15 cellular contexts compared by ENCODE assay signal in the genomic region with DNA sequence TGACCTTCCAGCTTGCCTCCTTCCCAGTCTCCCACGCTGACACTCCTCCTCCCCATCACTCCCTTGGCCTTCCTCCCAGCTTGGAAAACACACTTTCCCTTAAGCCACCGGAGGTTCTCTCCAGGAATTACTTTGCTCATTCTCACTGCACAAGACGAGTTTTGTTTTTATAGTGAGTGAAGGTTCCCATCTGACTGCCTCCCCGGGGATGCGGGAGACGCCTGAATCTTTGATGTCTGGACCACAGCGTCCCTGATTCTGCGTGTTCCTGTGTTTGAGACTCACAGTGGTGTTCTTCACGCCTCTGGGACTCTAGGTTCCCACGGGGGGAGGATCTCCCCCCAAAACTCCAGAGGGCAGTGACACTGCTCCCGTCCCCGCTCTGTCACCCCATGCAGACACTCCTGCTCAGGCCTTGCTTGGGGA. TPM values are rescaled to one million over a fixed set of nuclear protein-coding genes. Genes with fewer than 3 reads are reported as not detected.
DNase-seq lines count a peak whose midpoint lies in the region; ATAC-seq and TF ChIP-seq lines count a peak whose summit lies in the region.
"Had no signal": no experiment of that assay in that cellular context is flagged by ENCODE, and none has a peak within 500 bp of the region (broad histone marks: within the 10 kb centered on the region; RNA-seq: fewer than 3 reads in every experiment).

No MANE protein-coding gene starts in this region.

- no peak for TF ChIP-seq POLR2A in gastroesophageal sphincter (IDR thresholded peaks at IDR 0.05)

- no peaks in the 10 kb centered on the region for H3K9me3 ChIP-seq in gastroesophageal sphincter
- no peaks in the 10 kb centered on the region for H3K9me3 ChIP-seq in mammary epithelial cell (replicated peaks; ENCODE audit: insufficient read depth, low read length)

- H3K4me1 ChIP-seq in gastroesophageal sphincter, result peaks cover 0 to 59% (median 6%) of the 10 kb centered on the region in 3 donors
- no peaks in the 10 kb centered on the region for H3K4me1 ChIP-seq in mammary epithelial cell (ENCODE audit: insufficient read depth, low read length)

- peak overlapping the region in 3 of 4 donors; percentile 44 to 76 (median 62) for H3K27ac ChIP-seq in gastroesophageal sphincter
- no peak overlapping the region for H3K27ac ChIP-seq in mammary epithelial cell (ENCODE audit: insufficient read depth, low read depth, low read length)
- H3K27ac ChIP-seq: cardiac muscle cell had no signal

- no peak overlapping the region for H3K4me3 Mint-ChIP-seq in stimulated activated naive CD8-positive, alpha-beta T cell treated with anti-CD3 and anti-CD28 coated beads, Interleukin-15, Interleukin-2, amounts not matched to agents 100 ng/mL and 50 ng/mL, for 24 hours
- no peak overlapping the region for H3K4me3 Mint-ChIP-seq in stimulated activated naive CD8-positive, alpha-beta T cell treated with anti-CD3 and anti-CD28 coated beads, Interleukin-15, amount 100 ng/mL, for 72 hours

- no peaks in the 10 kb centered on the region for H3K79me2 ChIP-seq in mammary epithelial cell (ENCODE audit: insufficient read depth, low read length)

- intact Hi-C loops in mammary epithelial cell (cut with micrococcal nuclease), result no loop called here

- no peak for ATAC-seq in stimulated activated naive CD8-positive, alpha-beta T cell treated with anti-CD3 and anti-CD28 coated beads, Interleukin-15, amount 100 ng/mL, for 72 hours
- ATAC-seq in gastroesophageal sphincter, result peak; percentile 33

- peak overlapping the region; percentile 61 for H3K27ac Mint-ChIP-seq in stimulated activated naive CD8-positive, alpha-beta T cell treated with anti-CD3 and anti-CD28 coated beads, Interleukin-15, Interleukin-2, amounts not matched to agents 100 ng/mL and 50 ng/mL, for 24 hours
- H3K27ac Mint-ChIP-seq in stimulated activated naive CD8-positive, alpha-beta T cell treated with anti-CD3 and anti-CD28 coated beads, Interleukin-15, amount 100 ng/mL, for 72 hours, result no peak overlapping the region

- H3K27me3 ChIP-seq in gastroesophageal sphincter (peaks cover 53% of the 10 kb centered on the region), mammary epithelial cell (ENCODE audit: insufficient read depth, low read length) (peaks cover 4% of the 10 kb centered on the region)
- H3K27me3 ChIP-seq: cardiac muscle cell had no signal

- TF ChIP-seq CTCF in gastroesophageal sphincter (IDR thresholded peaks at IDR 0.05) (no peak), mammary epithelial cell (conservative IDR thresholded peaks at IDR 0.05 in 1 of 2, IDR thresholded peaks at IDR 0.05 in 1 of 2; ENCODE audit: extremely low read depth in 1 of 2, insufficient read depth in 1 of 2, low read depth in 1 of 2, low read length in 2 of 2) (no peak)

- CTCF ChIA-PET in mammary epithelial cell (lab: Charles Lee; ENCODE audit: low non-redundant PET), result no interaction called here

- no TSS peak for BruUV-seq in mammary epithelial cell (replicated peaks; lab: Mats Ljungman, UMichigan)

- H3K36me3 ChIP-seq in gastroesophageal sphincter (no peaks in the 10 kb centered on the region), mammary epithelial cell (ENCODE audit: insufficient read depth, low read length) (no peaks in the 10 kb centered on the region)
- H3K36me3 ChIP-seq: cardiac muscle cell had no signal

- in situ Hi-C loops in mammary epithelial cell (cut with MboI; ENCODE audit: low sequenced_read_pairs in 2 of 2), result loop anchor here in 1 of 2 donors (10.0 kb wide), 1 partner anchor 59 kb away; no protein-coding TSS in a partner anchor

- H4K20me1 ChIP-seq in mammary epithelial cell (ENCODE audit: insufficient read depth, low read length), result no peaks in the 10 kb centered on the region

- peaks cover 53% of the 10 kb centered on the region for H3K4me1 Mint-ChIP-seq in stimulated activated naive CD8-positive, alpha-beta T cell treated with anti-CD3 and anti-CD28 coated beads, Interleukin-15, Interleukin-2, amounts not matched to agents 100 ng/mL and 50 ng/mL, for 24 hours (ENCODE audit: low read depth)
- peaks cover 57% of the 10 kb centered on the region for H3K4me1 Mint-ChIP-seq in stimulated activated naive CD8-positive, alpha-beta T cell treated with anti-CD3 and anti-CD28 coated beads, Interleukin-15, amount 100 ng/mL, for 72 hours

- no peaks in the 10 kb centered on the region for H3K36me3 Mint-ChIP-seq in stimulated activated naive CD8-positive, alpha-beta T cell treated with anti-CD3 and anti-CD28 coated beads, Interleukin-15, Interleukin-2, amounts not matched to agents 100 ng/mL and 50 ng/mL, for 24 hours (ENCODE audit: low read depth)

- no peak overlapping the region for H2AFZ ChIP-seq in mammary epithelial cell (ENCODE audit: low read depth, low read length)

- H3K9me3 Mint-ChIP-seq in stimulated activated naive CD8-positive, alpha-beta T cell treated with anti-CD3 and anti-CD28 coated beads, Interleukin-15, Interleukin-2, amounts not matched to agents 100 ng/mL and 50 ng/mL, for 24 hours, result no peaks in the 10 kb centered on the region
- H3K9me3 Mint-ChIP-seq in stimulated activated naive CD8-positive, alpha-beta T cell treated with anti-CD3 and anti-CD28 coated beads, Interleukin-15, amount 100 ng/mL, for 72 hours, result no peaks in the 10 kb centered on the region

- dilution Hi-C loops in mammary epithelial cell (cut with HindIII; ENCODE audit: low sequenced_read_pairs), result no loop called here

- no peak overlapping the region for H3K4me3 ChIP-seq in gastroesophageal sphincter
- no peak overlapping the region for H3K4me3 ChIP-seq in mammary epithelial cell (replicated peaks in 1 of 3; ENCODE audit: insufficient read depth in 1 of 3, low read depth in 2 of 3, low read length in 3 of 3)
- H3K4me3 ChIP-seq: cardiac muscle cell, lung, skin epidermis had no signal

- no peak for TF ChIP-seq EP300 in gastroesophageal sphincter (IDR thresholded peaks at IDR 0.05)

- H3K9ac ChIP-seq in mammary epithelial cell (ENCODE audit: insufficient read depth, low read length), result no peak overlapping the region

- WGBS in gastroesophageal sphincter (ENCODE audit: low coverage in 1 of 2), 2 donors, result 10 to 20% methylated on average over 1 to 3 of the region's 12 CpGs
- 5% methylated on average over 10 of the region's 12 CpGs for WGBS in mammary epithelial cell (ENCODE audit: low coverage, missing lambda C conversion rate)

- H3K27me3 Mint-ChIP-seq in stimulated activated naive CD8-positive, alpha-beta T cell treated with anti-CD3 and anti-CD28 coated beads, Interleukin-15, Interleukin-2, amounts not matched to agents 100 ng/mL and 50 ng/mL, for 24 hours, result peaks cover 9% of the 10 kb centered on the region
- H3K27me3 Mint-ChIP-seq in stimulated activated naive CD8-positive, alpha-beta T cell treated with anti-CD3 and anti-CD28 coated beads, Interleukin-15, amount 100 ng/mL, for 72 hours, result peaks cover 32% of the 10 kb centered on the region

- no peak overlapping the region for H3K4me2 ChIP-seq in mammary epithelial cell (ENCODE audit: insufficient read depth, low read depth, low read length)

- no peak for DNase-seq in stimulated activated naive CD8-positive, alpha-beta T cell treated with anti-CD3 and anti-CD28 coated beads, Interleukin-15, amount 100 ng/mL, for 72 hours
- peak in 33 of 56 donors; percentile 21 to 77 (median 55) for DNase-seq in nucleus accumbens (lab: John Stamatoyannopoulos, UW)
- no peak for DNase-seq in HT-29 (ENCODE audit: low spot score)
- no peak for DNase-seq in stimulated activated CD4-positive, alpha-beta T cell treated with anti-CD3 and anti-CD28 coated beads, Interleukin-4, amount 100 ng/mL, for 4 hours
- DNase-seq in mammary epithelial cell, result no peak
- DNase-seq in stimulated activated CD4-positive, alpha-beta T cell treated with anti-CD3 and anti-CD28 coated beads, Interleukin-4, amount 100 ng/mL, for 1 hour, result no peak
- DNase-seq: IMR-90, NCI-H1930, T-helper 9 cell had no signal

RNA-seq across cellular contexts. Expression of a gene that starts 2.0 kb away (rescaled TPM):
- total RNA-seq in gastroesophageal sphincter (not detected), mammary epithelial cell (not detected)
- total RNA-seq in HT-29 (2014; rRNA removed; shearing (Covaris generic)), result not detected in 2 replicates
- not detected for polyA plus RNA-seq in mammary epithelial cell
- not detected for polyA minus RNA-seq in mammary epithelial cell
- total RNA-seq: cardiac muscle cell, frontal cortex, IMR-90 had no signal
- polyA plus RNA-seq: cardiac muscle cell, IMR-90 had no signal

RNA-seq across cellular contexts. Expression of a gene that starts 50.0 kb away (rescaled TPM):
- total RNA-seq in gastroesophageal sphincter, result 1 to 10 TPM in 2 of 4 donors, under 1 TPM in 2; 0.81 to 2.1 (median 1.5) TPM
- 2.4 and 2.5 TPM in 2 replicates for total RNA-seq in HT-29 (2014; rRNA removed; shearing (Covaris generic))
- total RNA-seq in mammary epithelial cell, result not detected
- not detected for polyA plus RNA-seq in mammary epithelial cell
- not detected for polyA minus RNA-seq in mammary epithelial cell
- total RNA-seq: frontal cortex, IMR-90 had no signal
- polyA plus RNA-seq: cardiac muscle cell, IMR-90 had no signal

Comparison
In these comparisons a context has a peak if more than half of its experiments do, and no peak if none do; other contexts are left out.
1. DNase-seq: peak in nucleus accumbens (33 of 56); none in stimulated activated naive CD8-positive, alpha-beta T cell treated with anti-CD3 and anti-CD28 coated beads, Interleukin-15, amount 100 ng/mL, for 72 hours (0 of 2), HT-29 (single experiment), stimulated activated CD4-positive, alpha-beta T cell treated with anti-CD3 and anti-CD28 coated beads, Interleukin-4, amount 100 ng/mL, for 4 hours (0 of 2), mammary epithelial cell (single experiment) and stimulated activated CD4-positive, alpha-beta T cell treated with anti-CD3 and anti-CD28 coated beads, Interleukin-4, amount 100 ng/mL, for 1 hour (single experiment).